ENCODE assay signal across 8 cellular contexts in the genomic region with DNA sequence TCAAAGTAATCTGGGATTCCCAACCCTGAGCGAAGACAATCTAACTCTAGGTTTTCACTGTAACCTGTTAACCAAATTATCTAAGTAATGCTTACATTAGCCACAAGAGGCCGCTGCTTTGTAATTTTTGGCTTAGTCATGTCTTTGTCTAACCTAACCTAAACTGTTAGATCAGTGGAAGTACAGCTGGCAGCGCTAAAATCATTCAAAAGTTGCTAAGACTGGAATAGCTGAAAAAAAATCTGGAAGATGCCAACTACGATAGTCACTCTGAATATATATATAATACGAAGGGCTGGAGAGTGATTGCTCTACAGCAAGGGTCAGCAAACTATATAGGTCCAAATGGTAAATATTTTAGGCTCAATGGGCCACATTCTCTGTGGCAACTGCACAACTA.
A peak's percentile ranks its signal among the peaks of the same experiment; 100 is the strongest.
DNase-seq lines count a peak whose midpoint lies in the region; ATAC-seq, FAIRE-seq and TF ChIP-seq lines count a peak whose summit lies in the region.

No MANE protein-coding gene starts in this region.

- H3K36me3 ChIP-seq in KMS-11 (ENCODE audit: insufficient read depth) (no peaks in the 10 kb centered on the region), SJCRH30 (peaks cover 27% of the 10 kb centered on the region), K562 (ENCODE audit: control insufficient read depth, insufficient read depth, low read length) (peaks cover 28% of the 10 kb centered on the region; the same call in 1 of the 3 replicates)

- H2AFZ ChIP-seq in KMS-11 (ENCODE audit: low read depth) (no peak overlapping the region), K562 (ENCODE audit: low read depth, low read length) (no peak overlapping the region)

- ATAC-seq in K562: peak; percentile 97

- no peaks in the 10 kb centered on the region for H3K9me1 ChIP-seq in K562 (ENCODE audit: control insufficient read depth, insufficient read depth, low read length)

- TF ChIP-seq RAD21 in K562 (CRISPR knock-in tag; conservative IDR thresholded peaks at IDR 0.05 in 1 of 2, IDR thresholded peaks at IDR 0.05 in 1 of 2): peak; percentile 89 to 94

- intact Hi-C loops in K562 (cut with micrococcal nuclease): loop anchor here (1.0 to 10.0 kb wide), 7 partner anchors 39 to 591 kb away; no protein-coding TSS in a partner anchor

- H3K9me3 ChIP-seq in SJCRH30 (replicated peaks) (no peaks in the 10 kb centered on the region), K562 (replicated peaks; ENCODE audit: control insufficient read depth, insufficient read depth, low read depth, low read length) (no peaks in the 10 kb centered on the region)

- H3K27ac ChIP-seq in KMS-11 (no peak overlapping the region), SJCRH30 (no peak overlapping the region), K562 (ENCODE audit: extremely low read depth, low read depth, low read length) (no peak overlapping the region)

- CTCF ChIA-PET in K562 (lab: Yijun Ruan, JAX; ENCODE audit: low intra/inter-chr PET ratio): interaction anchor here (0.8 to 3.5 kb wide), 8 partner anchors 12 to 825 kb away, joined by 3 to 84 read pairs (median 6); no protein-coding TSS in a partner anchor

- no peaks in the 10 kb centered on the region for H3K4me1 ChIP-seq in KMS-11 (ENCODE audit: low read depth, poor library complexity, severe bottlenecking)
- no peaks in the 10 kb centered on the region for H3K4me1 ChIP-seq in SJCRH30
- H3K4me1 ChIP-seq in K562 (replicated peaks in 1 of 2; ENCODE audit: control insufficient read depth in 2 of 2, insufficient read depth in 2 of 2, low read length in 2 of 2): no peaks in the 10 kb centered on the region

- H4K20me1 ChIP-seq in KMS-11 (ENCODE audit: insufficient read depth) (no peaks in the 10 kb centered on the region; the same call in 1 of the 2 replicates), K562 (replicated peaks; ENCODE audit: control insufficient read depth, insufficient read depth, low read length) (no peaks in the 10 kb centered on the region)

- DNase-seq in activated effector memory CD4-positive, alpha-beta T cell treated with anti-CD3 and anti-CD28 coated beads, Interleukin-2, amount 50 U/mL, for 16 hours: peak; percentile 64
- no peak for DNase-seq in activated effector memory CD4-positive, alpha-beta T cell treated with Interleukin-2 at 50 U/mL for 16 hours
- peak; percentile 54 for DNase-seq in H4 (ENCODE audit: low spot score)
- DNase-seq in SJCRH30: peak; percentile 22 to 76
- DNase-seq in K562 (ENCODE audit: extremely low read depth in 1 of 4, low spot score in 3 of 4): peak; percentile 48 to 78 (median 50)
- DNase-seq in iPS-NIHi11 (ENCODE audit: low spot score): peak; percentile 64
- peak; percentile 49 for DNase-seq in stimulated activated CD4-positive, alpha-beta T cell treated with anti-CD3 and anti-CD28 coated beads, Interleukin-15, amount 100 ng/mL, for 24 hours

- H3K4me2 ChIP-seq in KMS-11 (no peak overlapping the region), K562 (ENCODE audit: insufficient read depth, low read length) (no peak overlapping the region)

- POLR2A ChIA-PET in K562 (lab: Yijun Ruan, JAX): interaction anchor here (0.6 to 0.9 kb wide), 3 partner anchors 11 to 287 kb away, joined by 3 to 5 read pairs (median 4); no protein-coding TSS in a partner anchor

- BruUV-seq in K562 (replicated peaks; lab: Mats Ljungman, UMichigan): no TSS peak

- in situ Hi-C loops in K562 (cut with MboI): loop anchor here (25.0 kb wide), 2 partner anchors 593 to 818 kb away; a partner anchor contains a TSS

- TF ChIP-seq EP300 in K562 (IDR thresholded peaks at IDR 0.05; ENCODE audit: low read length): 0 out of 2 replicates have a peak, but pooled peaks have one; percentile 5

- WGBS in K562 (ENCODE audit: insufficient coverage, low coverage, missing lambda C conversion rate): 23% methylated on average over 5 of the region's 5 CpGs

- no peak for TF ChIP-seq POLR2A in K562 (conservative IDR thresholded peaks at IDR 0.05)

- peak; percentile 86 for FAIRE-seq in K562 (lab: Jason Lieb, UNC)

- H3K4me3 ChIP-seq in KMS-11 (IDR thresholded peaks at IDR 0.05; ENCODE audit: insufficient read depth, low read depth, low read length) (no peak overlapping the region), SJCRH30 (no peak overlapping the region), K562 (no peak overlapping the region)

- TF ChIP-seq CTCF in KMS-11 (conservative IDR thresholded peaks at IDR 0.05; ENCODE audit: low read depth, low read length) (peak; percentile 88), K562 (IDR thresholded peaks at IDR 0.05 in 2 of 3, conservative IDR thresholded peaks at IDR 0.05 in 1 of 3; ENCODE audit: insufficient read depth in 2 of 3, low read depth in 1 of 3, low read length in 3 of 3) (peak; percentile 70 to 90 (median 80))

- H3K9ac ChIP-seq in KMS-11 (no peak overlapping the region), K562 (ENCODE audit: insufficient read depth in 1 of 2, low read depth in 2 of 2, low read length in 2 of 2) (no peak overlapping the region)

- H3K27me3 ChIP-seq in KMS-11 (ENCODE audit: insufficient read depth, low read depth) (no peaks in the 10 kb centered on the region), SJCRH30 (no peaks in the 10 kb centered on the region), K562 (ENCODE audit: control insufficient read depth in 2 of 2, insufficient read depth in 2 of 2, low read length in 2 of 2) (no peaks in the 10 kb centered on the region)

- no peaks in the 10 kb centered on the region for H3K79me2 ChIP-seq in KMS-11 (ENCODE audit: insufficient read depth, low read depth)
- no peaks in the 10 kb centered on the region for H3K79me2 ChIP-seq in K562 (ENCODE audit: control insufficient read depth, insufficient read depth, low read length)

TF ChIP-seq in K562, 482 proteins besides CTCF, POLR2A, EP300 and RAD21 (continues in another document):
- TF ChIP-seq MEIS2 (IDR thresholded peaks at IDR 0.05; ENCODE audit: partially characterized antibody) (no peak), ZNF717 (CRISPR knock-in tag; IDR thresholded peaks at IDR 0.05) (no peak), TBP (optimal IDR thresholded peaks at IDR 0.05; ENCODE audit: low read depth, low read length) (no peak), ZKSCAN1 (IDR thresholded peaks at IDR 0.05; ENCODE audit: low read depth, low read length) (no peak), RBBP5 (IDR thresholded peaks at IDR 0.05; ENCODE audit: borderline replicate concordance, insufficient read depth, low read length, poor library complexity, severe bottlenecking) (no peak), CREM (IDR thresholded peaks at IDR 0.05; ENCODE audit: low read depth) (no peak), JUN (IDR thresholded peaks at IDR 0.05; ENCODE audit: borderline replicate concordance, low read depth, low read length) (no peak), JUN (CRISPR knock-in tag; IDR thresholded peaks at IDR 0.05; ENCODE audit: borderline replicate concordance) (no peak), SAP30 (IDR thresholded peaks at IDR 0.05; ENCODE audit: borderline replicate concordance, insufficient read depth, low read depth, low read length, poor library complexity, severe bottlenecking) (no peak), RBM15 (IDR thresholded peaks at IDR 0.05; ENCODE audit: insufficient read depth, low read length) (no peak), RBM14 (IDR thresholded peaks at IDR 0.05; ENCODE audit: borderline replicate concordance, insufficient read depth, low read depth, low read length) (no peak), ZNF507 (tag; conservative IDR thresholded peaks at IDR 0.05) (no peak), PRPF4 (IDR thresholded peaks at IDR 0.05; ENCODE audit: insufficient read depth, low read depth, low read length, poor library complexity, severe bottlenecking) (no peak), NCOA1 (IDR thresholded peaks at IDR 0.05; ENCODE audit: low read depth) (no peak), ZNF316 (IDR thresholded peaks at IDR 0.05) (peak; percentile 80), MAFF (IDR thresholded peaks at IDR 0.05; ENCODE audit: low read length) (peak; percentile 71), ZNF583 (CRISPR knock-in tag; IDR thresholded peaks at IDR 0.05) (no peak), TCF7L2 (IDR thresholded peaks at IDR 0.05; ENCODE audit: low read depth, low read length) (no peak), ZNF121 (CRISPR knock-in tag; conservative IDR thresholded peaks at IDR 0.05) (no peak)
- TF ChIP-seq, protein P1, sequence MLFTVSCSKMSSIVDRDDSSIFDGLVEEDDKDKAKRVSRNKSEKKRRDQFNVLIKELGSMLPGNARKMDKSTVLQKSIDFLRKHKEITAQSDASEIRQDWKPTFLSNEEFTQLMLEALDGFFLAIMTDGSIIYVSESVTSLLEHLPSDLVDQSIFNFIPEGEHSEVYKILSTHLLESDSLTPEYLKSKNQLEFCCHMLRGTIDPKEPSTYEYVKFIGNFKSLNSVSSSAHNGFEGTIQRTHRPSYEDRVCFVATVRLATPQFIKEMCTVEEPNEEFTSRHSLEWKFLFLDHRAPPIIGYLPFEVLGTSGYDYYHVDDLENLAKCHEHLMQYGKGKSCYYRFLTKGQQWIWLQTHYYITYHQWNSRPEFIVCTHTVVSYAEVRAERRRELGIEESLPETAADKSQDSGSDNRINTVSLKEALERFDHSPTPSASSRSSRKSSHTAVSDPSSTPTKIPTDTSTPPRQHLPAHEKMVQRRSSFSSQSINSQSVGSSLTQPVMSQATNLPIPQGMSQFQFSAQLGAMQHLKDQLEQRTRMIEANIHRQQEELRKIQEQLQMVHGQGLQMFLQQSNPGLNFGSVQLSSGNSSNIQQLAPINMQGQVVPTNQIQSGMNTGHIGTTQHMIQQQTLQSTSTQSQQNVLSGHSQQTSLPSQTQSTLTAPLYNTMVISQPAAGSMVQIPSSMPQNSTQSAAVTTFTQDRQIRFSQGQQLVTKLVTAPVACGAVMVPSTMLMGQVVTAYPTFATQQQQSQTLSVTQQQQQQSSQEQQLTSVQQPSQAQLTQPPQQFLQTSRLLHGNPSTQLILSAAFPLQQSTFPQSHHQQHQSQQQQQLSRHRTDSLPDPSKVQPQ (CRISPR knock-in tag; IDR thresholded peaks at IDR 0.05; ENCODE audit: borderline replicate concordance): no peak
- TF ChIP-seq, protein P2, sequence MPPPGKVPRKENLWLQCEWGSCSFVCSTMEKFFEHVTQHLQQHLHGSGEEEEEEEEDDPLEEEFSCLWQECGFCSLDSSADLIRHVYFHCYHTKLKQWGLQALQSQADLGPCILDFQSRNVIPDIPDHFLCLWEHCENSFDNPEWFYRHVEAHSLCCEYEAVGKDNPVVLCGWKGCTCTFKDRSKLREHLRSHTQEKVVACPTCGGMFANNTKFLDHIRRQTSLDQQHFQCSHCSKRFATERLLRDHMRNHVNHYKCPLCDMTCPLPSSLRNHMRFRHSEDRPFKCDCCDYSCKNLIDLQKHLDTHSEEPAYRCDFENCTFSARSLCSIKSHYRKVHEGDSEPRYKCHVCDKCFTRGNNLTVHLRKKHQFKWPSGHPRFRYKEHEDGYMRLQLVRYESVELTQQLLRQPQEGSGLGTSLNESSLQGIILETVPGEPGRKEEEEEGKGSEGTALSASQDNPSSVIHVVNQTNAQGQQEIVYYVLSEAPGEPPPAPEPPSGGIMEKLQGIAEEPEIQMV (tag; conservative IDR thresholded peaks at IDR 0.05; ENCODE audit: low read depth): no peak
